Comparison of ENCODE assay signal across 8 cellular contexts in genomic region chr1:220045356-220046051, GRCh38. TPM values are rescaled to one million over a fixed set of nuclear protein-coding genes. Genes with fewer than 3 reads are reported as not detected.
DNase-seq lines count a peak whose midpoint lies in the region; ATAC-seq and TF ChIP-seq lines count a peak whose summit lies in the region.

No MANE protein-coding gene starts in this region.

- no peaks in the 10 kb centered on the region for H3K9me3 Mint-ChIP-seq in activated T-cell treated with anti-CD3 and anti-CD28 coated beads, Interleukin-2, amount 50 U/mL, for 4 hours

- 21 to 25% (median 22%) methylated on average over 17 of the region's 17 CpGs for WGBS in adrenal gland, 4 donors
- 19 to 28% (median 23%) methylated on average over 17 of the region's 17 CpGs for WGBS in stomach, 5 donors

- intact Hi-C loops in adrenal gland (cut with DNase I): loop anchor here in 1 of 2 donors (10.0 kb wide), 1 partner anchor 49 kb away; the partner anchor contains the start of gene IARS2
- intact Hi-C loops in stomach (cut with DNase I; ENCODE audit: low total_unique reads): loop anchor here (5.0 kb wide), 1 partner anchor 42 kb away; the partner anchor contains the start of gene BPNT1

- H3K4me1 Mint-ChIP-seq in activated T-cell treated with anti-CD3 and anti-CD28 coated beads, Interleukin-2, amount 50 U/mL, for 4 hours (ENCODE audit: low read depth): peaks cover 25% of the 10 kb centered on the region

- H3K36me3 ChIP-seq in adrenal gland (replicated peaks in 1 of 2) (no peaks in the 10 kb centered on the region), stomach (peaks cover 0 to 19% (median 15%) of the 10 kb centered on the region in 4 donors)

- no peaks in the 10 kb centered on the region for H3K27me3 ChIP-seq in adrenal gland
- H3K27me3 ChIP-seq in stomach: no peaks in the 10 kb centered on the region

- H3K4me3 ChIP-seq in adrenal gland: peak overlapping the region in 3 of 4 donors; percentile 73 to 85 (median 73)
- H3K4me3 ChIP-seq in stomach: peak overlapping the region; percentile 79 to 90 (median 88)

- no peaks in the 10 kb centered on the region for H3K9me3 ChIP-seq in adrenal gland (replicated peaks in 1 of 3)
- H3K9me3 ChIP-seq in stomach: no peaks in the 10 kb centered on the region

- no peak for DNase-seq in activated T-cell treated with anti-CD3 and anti-CD28 coated beads, Interleukin-2, amount 50 U/mL, for 4 hours
- DNase-seq in activated T-cell treated with anti-CD3 and anti-CD28 coated beads, Interleukin-2, amount 50 U/mL, for 1 hour: no peak
- DNase-seq in Kasumi-1 (lab: John Stamatoyannopoulos, UW) (peak; percentile 25 to 47), adrenal gland (no peak), inferior parietal cortex (ENCODE audit: extremely low spot score) (peak; percentile 38), stomach (no peak), SW480 (ENCODE audit: low spot score) (no peak)

- peak overlapping the region; percentile 11 to 88 (median 79) for H3K27ac ChIP-seq in adrenal gland
- H3K27ac ChIP-seq in stomach: peak overlapping the region; percentile 86 to 93 (median 89)

- no peaks in the 10 kb centered on the region for H3K27me3 Mint-ChIP-seq in activated T-cell treated with anti-CD3 and anti-CD28 coated beads, Interleukin-2, amount 50 U/mL, for 4 hours (ENCODE audit: low read depth)

- no peak for TF ChIP-seq CTCF in adrenal gland (IDR thresholded peaks at IDR 0.05)
- TF ChIP-seq CTCF in stomach (IDR thresholded peaks at IDR 0.05): no peak

- TF ChIP-seq EP300 in stomach (IDR thresholded peaks at IDR 0.05): no peak

- peak; percentile 16 to 18 for ATAC-seq in activated T-cell treated with anti-CD3 and anti-CD28 coated beads, Interleukin-2, amount 50 U/mL, for 4 hours
- no peak for ATAC-seq in HG03039 (IDR thresholded peaks at IDR 0.05; ENCODE audit: unreplicated experiment)

- H3K4me1 ChIP-seq in adrenal gland (replicated peaks in 1 of 2): peaks cover 0 to 15% of the 10 kb centered on the region in 2 donors
- H3K4me1 ChIP-seq in stomach: peaks cover 0 to 38% (median 26%) of the 10 kb centered on the region in 4 donors

- peak overlapping the region; percentile 95 for H3K4me3 Mint-ChIP-seq in activated T-cell treated with anti-CD3 and anti-CD28 coated beads, Interleukin-2, amount 50 U/mL, for 4 hours

- peaks cover 7% of the 10 kb centered on the region for H3K36me3 Mint-ChIP-seq in activated T-cell treated with anti-CD3 and anti-CD28 coated beads, Interleukin-2, amount 50 U/mL, for 4 hours (ENCODE audit: insufficient read depth)

- TF ChIP-seq POLR2A in adrenal gland (IDR thresholded peaks at IDR 0.05) (no peak), stomach (IDR thresholded peaks at IDR 0.05) (no peak)

RNA-seq across cellular contexts. Expression of gene EPRS1, which starts 0.8 kb away (rescaled TPM):
- total RNA-seq in activated T-cell treated with anti-CD3 and anti-CD28 coated beads, Interleukin-2, amount 50 U/mL, for 4 hours: 100 to 1,000 TPM; 187 to 217 (median 208) TPM
- total RNA-seq in adrenal gland: 10 to 100 TPM; 33.9 to 82.8 (median 56.7) TPM
- polyA plus RNA-seq in adrenal gland: 100 to 1,000 TPM in 1 of 3 donors, 10 to 100 TPM in 2; 34.3 to 116 (median 45.7) TPM
- total RNA-seq in stomach: 10 to 100 TPM; 15.8 to 89.6 (median 37.5) TPM
- 10 to 100 TPM; 28.0 to 42.8 (median 30.0) TPM for polyA plus RNA-seq in stomach

RNA-seq across cellular contexts. Expression of gene BPNT1, which starts 44.1 kb away (rescaled TPM):
- 10 to 100 TPM; 25.5 to 29.4 (median 28.2) TPM for total RNA-seq in activated T-cell treated with anti-CD3 and anti-CD28 coated beads, Interleukin-2, amount 50 U/mL, for 4 hours
- 10 to 100 TPM; 16.5 to 40.7 (median 28.8) TPM for total RNA-seq in adrenal gland
- 10 to 100 TPM in 1 of 3 donors, 1 to 10 TPM in 2; 9.0 to 39.4 (median 9.6) TPM for polyA plus RNA-seq in adrenal gland
- 10 to 100 TPM in 4 of 5 donors, 1 to 10 TPM in 1; 7.0 to 23.5 (median 21.0) TPM for total RNA-seq in stomach
- polyA plus RNA-seq in stomach: 10 to 100 TPM; 12.5 to 28.0 (median 15.2) TPM

RNA-seq across cellular contexts. Expression of gene IARS2, which starts 48.4 kb away (rescaled TPM):
- 10 to 100 TPM; 60.6 to 65.7 (median 63.0) TPM for total RNA-seq in activated T-cell treated with anti-CD3 and anti-CD28 coated beads, Interleukin-2, amount 50 U/mL, for 4 hours
- 100 to 1,000 TPM in 3 of 8 donors, 10 to 100 TPM in 5; 74.2 to 118 (median 89.9) TPM for total RNA-seq in adrenal gland
- polyA plus RNA-seq in adrenal gland: 100 to 1,000 TPM in 1 of 3 donors, 10 to 100 TPM in 2; 11.8 to 119 (median 18.9) TPM
- 100 to 1,000 TPM in 1 of 5 donors, 10 to 100 TPM in 4; 15.8 to 132 (median 55.8) TPM for total RNA-seq in stomach
- 10 to 100 TPM; 11.0 to 21.6 (median 17.0) TPM for polyA plus RNA-seq in stomach

Comparison
In these comparisons a context has a peak if more than half of its experiments do, and no peak if none do; other contexts are left out.
1. DNase-seq: peak in Kasumi-1 (2 of 2) and inferior parietal cortex (single experiment); none in activated T-cell treated with anti-CD3 and anti-CD28 coated beads, Interleukin-2, amount 50 U/mL, for 4 hours (single experiment), activated T-cell treated with anti-CD3 and anti-CD28 coated beads, Interleukin-2, amount 50 U/mL, for 1 hour (single experiment), adrenal gland (0 of 7), stomach (single experiment) and SW480 (single experiment).